In genomic region chr5:79774171-79774854, GRCh38 we compare ENCODE assay signal across 8 cellular contexts.
DNase-seq lines count a peak whose midpoint lies in the region; ATAC-seq and TF ChIP-seq lines count a peak whose summit lies in the region.

No MANE protein-coding gene starts in this region.

- TF ChIP-seq CTCF in left lung (IDR thresholded peaks at IDR 0.05): no peak

- no peak overlapping the region for H3K27ac ChIP-seq in left lung

- H3K27me3 ChIP-seq in left lung: no peaks in the 10 kb centered on the region

- H3K4me3 ChIP-seq in left lung: no peak overlapping the region

- H3K36me3 ChIP-seq in left lung: no peaks in the 10 kb centered on the region

- intact Hi-C loops in left lung (cut with DNase I): no loop called here

- H3K9me3 ChIP-seq in left lung: no peaks in the 10 kb centered on the region

- no peaks in the 10 kb centered on the region for H3K4me1 ChIP-seq in left lung

- ATAC-seq in left lung: peak; percentile 33
- ATAC-seq in GM18498 (IDR thresholded peaks at IDR 0.05; ENCODE audit: unreplicated experiment): no peak
- no peak for ATAC-seq in HG02678 (IDR thresholded peaks at IDR 0.05; ENCODE audit: unreplicated experiment)

- peak; percentile 61 for DNase-seq in EL
- peak; percentile 49 for DNase-seq in HT1080 (ENCODE audit: low read depth)
- DNase-seq in amniotic epithelial cell (ENCODE audit: low read depth): peak; percentile 11
- DNase-seq in left lung: no peak
- no peak for DNase-seq in effector CD8-positive, alpha-beta T cell (lab: John Stamatoyannopoulos, UW)
- no peak for DNase-seq in foreskin melanocyte

Comparison
In these comparisons a context has a peak if more than half of its experiments do, and no peak if none do; other contexts are left out.
1. DNase-seq: peak in EL (single experiment), HT1080 (single experiment) and amniotic epithelial cell (single experiment); none in left lung (0 of 2), effector CD8-positive, alpha-beta T cell (single experiment) and foreskin melanocyte (single experiment).